Comparison of ENCODE assay signal across 8 cellular contexts in the genomic region with DNA sequence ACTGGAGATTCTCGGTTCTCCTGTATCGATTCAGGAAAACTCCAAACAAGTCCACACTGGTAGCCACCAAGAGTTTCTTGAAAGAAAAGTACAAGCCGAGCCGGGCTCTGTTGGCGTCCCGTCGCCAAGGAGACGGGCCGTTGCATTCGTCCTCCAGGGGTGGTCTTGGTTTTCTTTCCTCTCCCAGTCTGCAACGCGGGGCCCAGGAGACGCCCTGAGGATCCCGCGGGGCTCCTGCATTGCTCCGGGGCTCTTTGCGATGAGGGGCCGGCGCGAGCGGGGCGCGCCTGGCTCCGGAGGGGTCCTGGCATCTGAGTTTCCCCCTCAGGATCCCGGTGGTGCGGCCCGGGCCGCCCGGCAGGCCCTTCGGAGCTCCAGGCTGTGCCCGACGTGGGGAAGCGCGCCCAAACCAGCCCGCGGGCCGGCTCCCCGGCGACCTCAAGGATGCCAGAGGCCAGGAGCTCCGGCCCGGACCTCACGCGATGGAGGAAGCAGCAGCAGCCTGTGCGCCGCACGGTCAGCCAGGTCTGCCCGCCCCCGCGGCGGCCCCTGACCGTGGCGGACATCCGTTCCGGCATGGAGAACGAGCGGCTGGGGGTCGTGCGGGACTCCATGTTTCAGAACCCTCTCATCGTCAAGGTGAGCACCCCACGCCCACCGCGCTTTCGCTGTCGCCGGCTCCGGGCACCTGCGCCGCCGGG. TPM values are rescaled to one million over a fixed set of nuclear protein-coding genes. Genes with fewer than 3 reads are reported as not detected.
DNase-seq lines count a peak whose midpoint lies in the region; ATAC-seq and TF ChIP-seq lines count a peak whose summit lies in the region.

A gene (plus strand): TSS at position 384 of the 701 bp plus-strand sequence. CDS start 61 bp downstream, at position 445.

- 0 to 2% (median 1%) methylated on average over 9 to 69 of the region's 69 CpGs for WGBS in spleen, 5 donors

- H3K4me1 ChIP-seq in BLaER1 (peaks cover 42% of the 10 kb centered on the region), breast epithelium (peaks cover 0 to 13% of the 10 kb centered on the region in 2 donors), spleen (peaks cover 31 to 60% (median 45%) of the 10 kb centered on the region in 6 donors)

- intact Hi-C loops in breast epithelium (cut with DNase I; ENCODE audit: low total_unique reads), result loop anchor here (10.0 kb wide), 2 partner anchors 225 to 385 kb away; no protein-coding TSS in a partner anchor
- intact Hi-C loops in spleen (cut with DNase I; ENCODE audit: low total_unique reads), result loop anchor here (2.0 to 10.0 kb wide), 3 partner anchors 55 to 391 kb away; a partner anchor contains a TSS

- H3K36me3 ChIP-seq in BLaER1 (no peaks in the 10 kb centered on the region), breast epithelium (no peaks in the 10 kb centered on the region), spleen (no peaks in the 10 kb centered on the region)

- H3K27me3 ChIP-seq in BLaER1 (peaks cover 25% of the 10 kb centered on the region), HL-60 (ENCODE audit: insufficient read depth, poor library complexity, severe bottlenecking) (peaks cover 30% of the 10 kb centered on the region), breast epithelium (peaks cover 0 to 42% of the 10 kb centered on the region in 2 donors), spleen (replicated peaks in 1 of 7) (peaks cover 0 to 59% (median 48%) of the 10 kb centered on the region in 7 donors)

- TF ChIP-seq CTCF in HL-60 (IDR thresholded peaks at IDR 0.05; ENCODE audit: insufficient read depth, low read length) (no peak), breast epithelium (IDR thresholded peaks at IDR 0.05) (no peak), spleen (IDR thresholded peaks at IDR 0.05 in 8 of 11, conservative IDR thresholded peaks at IDR 0.05 in 3 of 11) (no peak)

- DNase-seq in HL-60 (ENCODE audit: low read depth in 1 of 2, low spot score in 1 of 2) (peak in 1 of 2 experiments; percentile 43), T follicular helper cell (ENCODE audit: low read depth) (peak; percentile 29), breast epithelium (ENCODE audit: low spot score in 2 of 2) (no peak), iris pigment epithelial cell (ENCODE audit: low read depth) (peak; percentile 51), spleen (peak; percentile 85)

- H3K27ac ChIP-seq in BLaER1, result peak within 1 kb of the TSS; percentile 83
- no peak within 1 kb of the TSS for H3K27ac ChIP-seq in HL-60 (replicated peaks)
- no peak within 1 kb of the TSS for H3K27ac ChIP-seq in breast epithelium
- peak within 1 kb of the TSS in 1 of 8 donors; percentile 12 for H3K27ac ChIP-seq in spleen

- H3K9ac ChIP-seq in BLaER1, result peak within 1 kb of the TSS; percentile 82

- H3K4me3 ChIP-seq in BLaER1 (peak within 1 kb of the TSS; percentile 66), HL-60 (replicated peaks; ENCODE audit: insufficient read depth, low read length) (peak within 1 kb of the TSS; percentile 27), breast epithelium (peak within 1 kb of the TSS; percentile 40 to 74 (median 49)), spleen (peak within 1 kb of the TSS; percentile 48 to 71 (median 55))

- peaks cover 14% of the 10 kb centered on the region for H4K20me1 ChIP-seq in BLaER1

- TF ChIP-seq POLR2A in breast epithelium (IDR thresholded peaks at IDR 0.05) (no peak), spleen (IDR thresholded peaks at IDR 0.05) (peak in 1 of 3 donors; percentile 3)

- ATAC-seq in GM18867 (IDR thresholded peaks at IDR 0.05; ENCODE audit: unreplicated experiment), result no peak
- no peak for ATAC-seq in HG03025 (IDR thresholded peaks at IDR 0.05; ENCODE audit: low FRiP score, unreplicated experiment)

- peak within 1 kb of the TSS; percentile 98 for H3K4me2 ChIP-seq in BLaER1

- H3K9me3 ChIP-seq in BLaER1 (no peaks in the 10 kb centered on the region), breast epithelium (no peaks in the 10 kb centered on the region), spleen (no peaks in the 10 kb centered on the region)

RNA-seq across cellular contexts. Expression of the gene that starts here (rescaled TPM):
- total RNA-seq in breast epithelium, result not detected
- not detected for total RNA-seq in spleen
- under 1 TPM in 1 of 3 donors, not detected in 2; 0.06 TPM for polyA plus RNA-seq in spleen

Comparison
In these comparisons a context has a peak if more than half of its experiments do, and no peak if none do; other contexts are left out.
1. Peak in DNase-seq and H3K4me3 ChIP-seq in spleen; RNA of the gene not detected or under 1 TPM.
2. DNase-seq: peak in T follicular helper cell (single experiment) and iris pigment epithelial cell (single experiment); none in breast epithelium (0 of 2).
3. Peak in every context shown above with its lines, with median percentiles within 50 percentile points of each other: H3K4me3 ChIP-seq.